In genomic region chr1:234586892-234587445, GRCh38 we compare ENCODE assay signal across 18 cellular contexts. TPM values are rescaled to one million over a fixed set of nuclear protein-coding genes. Genes with fewer than 3 reads are reported as not detected.
DNase-seq lines count a peak whose midpoint lies in the region; TF ChIP-seq lines count a peak whose summit lies in the region.
"Had no signal": no experiment of that assay in that cellular context is flagged by ENCODE, and none has a peak within 500 bp of the region (broad histone marks: within the 10 kb centered on the region; RNA-seq: fewer than 3 reads in every experiment).

No MANE protein-coding gene starts in this region.

- no peak overlapping the region for H2AFZ ChIP-seq in mesenchymal stem cell (ENCODE audit: low read depth, low read length)

- H3K4me1 ChIP-seq in SJSA1 (replicated peaks) (peaks cover 57% of the 10 kb centered on the region), mesenchymal stem cell (ENCODE audit: control insufficient read depth, insufficient read depth, low read depth, low read length) (peaks cover 2% of the 10 kb centered on the region), tibial nerve (peaks cover 0 to 79% (median 42%) of the 10 kb centered on the region in 4 donors)
- H3K4me1 ChIP-seq: pancreas had no signal

- no peak overlapping the region for H3K23ac ChIP-seq in mesenchymal stem cell (ENCODE audit: low read length in 2 of 2)

- H4K8ac ChIP-seq in mesenchymal stem cell (ENCODE audit: low read length): no peak overlapping the region

- TF ChIP-seq EP300 in tibial nerve (IDR thresholded peaks at IDR 0.05): no peak

- H3K79me1 ChIP-seq in mesenchymal stem cell (replicated peaks; ENCODE audit: low read length, poor library complexity, severe bottlenecking): no peaks in the 10 kb centered on the region

- H3K27ac ChIP-seq in SJSA1: peak overlapping the region; percentile 65
- H3K27ac ChIP-seq in mesenchymal stem cell (ENCODE audit: low read length, poor library complexity, severe bottlenecking): no peak overlapping the region
- H3K27ac ChIP-seq in tibial nerve: peak overlapping the region; percentile 44 to 90 (median 68)
- H3K27ac ChIP-seq: pancreas had no signal

- H3K14ac ChIP-seq in mesenchymal stem cell (ENCODE audit: low read length in 2 of 2): no peak overlapping the region

- H2BK5ac ChIP-seq in mesenchymal stem cell (ENCODE audit: low read depth, low read length, poor library complexity, severe bottlenecking): no peak overlapping the region

- no peaks in the 10 kb centered on the region for H3K27me3 ChIP-seq in SJSA1 (replicated peaks)
- H3K27me3 ChIP-seq in mesenchymal stem cell (ENCODE audit: control insufficient read depth in 1 of 2, insufficient read depth in 1 of 2, low read length in 2 of 2): no peaks in the 10 kb centered on the region
- H3K27me3 ChIP-seq in tibial nerve: no peaks in the 10 kb centered on the region
- H3K27me3 ChIP-seq: pancreas had no signal

- no peak for TF ChIP-seq CTCF in tibial nerve (IDR thresholded peaks at IDR 0.05)

- H3K18ac ChIP-seq in mesenchymal stem cell (ENCODE audit: low read depth in 1 of 2, low read length in 2 of 2): no peak overlapping the region

- no peak overlapping the region for H3K4ac ChIP-seq in mesenchymal stem cell (ENCODE audit: low read depth in 1 of 2, low read length in 2 of 2)

- no peak overlapping the region for H2BK120ac ChIP-seq in mesenchymal stem cell (ENCODE audit: low read depth, low read length)

- no peaks in the 10 kb centered on the region for H3K36me3 ChIP-seq in SJSA1
- no peaks in the 10 kb centered on the region for H3K36me3 ChIP-seq in mesenchymal stem cell (ENCODE audit: control insufficient read depth in 1 of 2, insufficient read depth in 2 of 2, low read depth in 1 of 2, low read length in 2 of 2)
- H3K36me3 ChIP-seq in tibial nerve: no peaks in the 10 kb centered on the region
- H3K36me3 ChIP-seq: pancreas had no signal

- WGBS in mesenchymal stem cell: 97% methylated on average over 11 of the region's 12 CpGs
- 32 to 34% methylated on average over 12 of the region's 12 CpGs for WGBS in tibial nerve, 2 donors

- H3K9me3 ChIP-seq in SJSA1 (replicated peaks): no peaks in the 10 kb centered on the region
- H3K9me3 ChIP-seq in mesenchymal stem cell (ENCODE audit: control insufficient read depth, low read length): no peaks in the 10 kb centered on the region
- no peaks in the 10 kb centered on the region for H3K9me3 ChIP-seq in tibial nerve
- H3K9me3 ChIP-seq: pancreas had no signal

- no peak overlapping the region for H4K91ac ChIP-seq in mesenchymal stem cell (ENCODE audit: low read length)

- DNase-seq in SIG-M5 treated with dmso at 0.1 percent for 504 hours (lab: John Stamatoyannopoulos, UW; ENCODE audit: unreplicated experiment) (peak; percentile 19), SIG-M5 (lab: John Stamatoyannopoulos, UW) (no peak), SJSA1 (ENCODE audit: low read depth in 1 of 2, low spot score in 2 of 2) (peak; percentile 80 to 89), mesenchymal stem cell (no peak), tibial nerve (ENCODE audit: low spot score in 2 of 2) (no peak), activated gamma-delta T cell (lab: John Stamatoyannopoulos, UW) (no peak), middle frontal gyrus (ENCODE audit: extremely low spot score, low spot score) (no peak), T-helper 2 cell (no peak)
- DNase-seq: 8988T; activated CD4-positive, alpha-beta T cell treated with anti-CD3 and anti-CD28 coated beads for 4 hours; DND-41; foreskin melanocyte; naive thymus-derived CD8-positive, alpha-beta T cell; NCI-H1694 treated with DMSO at 0.1 percent for 48 hours; NCI-H446; pancreas; RPMI8226; trophoblast cell had no signal

- no peak for TF ChIP-seq POLR2A in tibial nerve (IDR thresholded peaks at IDR 0.05)

- H2AK5ac ChIP-seq in mesenchymal stem cell (ENCODE audit: low read length, severe bottlenecking): no peak overlapping the region

- no peak overlapping the region for H2BK12ac ChIP-seq in mesenchymal stem cell (ENCODE audit: low read length in 2 of 2)

- H2BK15ac ChIP-seq in mesenchymal stem cell (ENCODE audit: low read depth, poor library complexity, severe bottlenecking): no peak overlapping the region

- no peak overlapping the region for H3K4me2 ChIP-seq in mesenchymal stem cell (ENCODE audit: low read length, poor library complexity, severe bottlenecking)

- H3K4me3 ChIP-seq in SJSA1 (no peak overlapping the region), mesenchymal stem cell (ENCODE audit: insufficient read depth in 1 of 2, low read depth in 1 of 2, low read length in 2 of 2) (peak overlapping the region in 1 of 2 experiments; percentile 52), tibial nerve (no peak overlapping the region)
- H3K4me3 ChIP-seq: pancreas had no signal

- H3K9ac ChIP-seq in mesenchymal stem cell (ENCODE audit: low read length): peak overlapping the region; percentile 4

RNA-seq across cellular contexts. Expression of gene IRF2BP2, which starts 23.0 kb away (rescaled TPM):
- 42.1 and 60.8 TPM in 2 replicates for total RNA-seq in SJSA1 (2014; rRNA removed; shearing (Covaris generic))
- 98.6 TPM for polyA plus RNA-seq in mesenchymal stem cell (2013, experiment 1 of 2)
- 94.7 TPM for polyA plus RNA-seq in mesenchymal stem cell (2013, experiment 2 of 2)
- 100 to 1,000 TPM in 1 of 4 donors, 10 to 100 TPM in 3; 71.4 to 107 (median 93.8) TPM for total RNA-seq in tibial nerve

Comparison
In these comparisons a context has a peak if more than half of its experiments do, and no peak if none do; other contexts are left out.
1. DNase-seq: peak in SIG-M5 treated with dmso at 0.1 percent for 504 hours (single experiment) and SJSA1 (2 of 2); none in SIG-M5 (single experiment), mesenchymal stem cell (single experiment), tibial nerve (0 of 2), activated gamma-delta T cell (single experiment), middle frontal gyrus (single experiment) and T-helper 2 cell (0 of 5).